Comparison of ENCODE assay signal across 1 cellular context in the genomic region with DNA sequence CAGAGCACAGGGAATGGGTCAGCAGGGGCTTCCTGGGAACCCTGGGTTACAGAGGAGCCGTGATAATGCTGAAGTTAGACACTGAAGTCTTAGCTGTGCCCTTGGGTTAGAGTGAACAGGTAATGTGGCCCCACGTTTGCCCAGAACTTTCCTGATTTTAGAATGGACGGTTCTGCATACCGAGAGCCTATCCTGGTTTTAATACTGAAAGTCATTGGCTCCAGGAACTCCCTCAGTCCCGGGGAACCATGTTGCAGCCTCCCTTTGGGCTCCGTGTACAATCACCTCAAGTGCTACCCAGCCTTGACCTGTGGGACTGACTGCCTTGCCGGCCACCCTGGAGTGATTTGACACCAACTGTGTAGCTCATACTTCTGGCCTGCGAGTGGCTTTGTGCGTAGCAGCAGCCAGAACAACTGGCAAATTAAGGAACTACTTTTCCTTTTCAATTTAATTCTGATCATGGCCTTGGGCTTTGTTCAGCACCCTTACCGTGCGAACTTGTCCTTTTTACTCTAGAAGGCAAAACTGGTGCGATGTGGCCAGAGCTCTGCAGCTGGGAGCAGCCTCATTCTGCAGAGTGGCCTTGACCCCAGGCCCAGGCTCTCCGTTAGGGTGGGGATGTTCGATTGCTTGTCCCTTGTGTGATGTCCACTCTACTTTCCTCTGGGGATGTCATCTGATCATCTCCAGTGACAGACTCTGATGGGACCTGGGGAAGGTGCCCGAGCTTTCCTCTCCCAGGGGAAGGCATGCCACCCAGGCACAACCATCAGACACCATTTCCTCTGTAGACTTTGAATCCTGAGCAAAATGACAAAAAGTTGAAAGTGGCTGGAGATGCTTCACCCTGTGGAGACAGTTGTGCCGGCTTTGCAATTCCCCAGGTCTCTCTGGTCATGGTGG.
TF ChIP-seq lines count a peak whose summit lies in the region.

No MANE protein-coding gene starts in this region.

TF ChIP-seq in GM23338, 12 proteins besides CTCF, POLR2A, EP300 and RAD21 (continued from another document):
- TF ChIP-seq ZNF462 (CRISPR knock-in tag; IDR thresholded peaks at IDR 0.05) = no peak
- no peak for TF ChIP-seq POLR2AphosphoS5 (IDR thresholded peaks at IDR 0.05; ENCODE audit: low read depth)
